6 cellular contexts compared by ENCODE assay signal in the genomic region with DNA sequence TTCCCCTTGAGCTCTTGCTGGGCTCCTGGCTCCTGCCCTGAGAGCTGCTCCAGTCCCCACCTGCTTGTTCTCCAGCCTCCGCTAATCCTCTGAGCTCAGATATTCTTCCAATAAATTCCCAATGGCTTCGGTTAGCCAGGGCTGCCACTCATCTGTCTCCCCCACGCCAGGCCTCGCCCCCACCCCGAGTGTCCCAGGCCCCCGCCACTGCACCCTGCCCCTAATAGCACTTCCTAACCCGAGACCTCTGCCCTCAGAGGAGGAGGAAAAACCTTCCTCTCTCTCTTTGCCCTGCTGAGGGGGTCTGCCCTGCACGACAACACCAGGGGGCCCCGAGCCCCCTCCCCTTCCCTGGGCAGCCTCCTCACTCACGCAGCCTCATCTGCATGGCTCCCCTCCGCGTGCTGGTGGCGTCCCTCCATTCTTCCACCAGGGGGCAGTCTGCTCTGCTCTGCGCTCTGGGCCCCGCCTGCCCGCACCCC. TPM values are rescaled to one million over a fixed set of nuclear protein-coding genes. Genes with fewer than 3 reads are reported as not detected.
DNase-seq lines count a peak whose midpoint lies in the region; ATAC-seq and TF ChIP-seq lines count a peak whose summit lies in the region.

No MANE protein-coding gene starts in this region.

- ATAC-seq in effector memory CD8-positive, alpha-beta T cell (replicated peaks), result peak; percentile 67

- H3K9me3 ChIP-seq in uterus, result no peaks in the 10 kb centered on the region

- H3K4me1 Mint-ChIP-seq in effector memory CD8-positive, alpha-beta T cell (ENCODE audit: low read depth in 2 of 2), result peaks cover 11 to 12% of the 10 kb centered on the region in 2 donors

- H3K27ac Mint-ChIP-seq in effector memory CD8-positive, alpha-beta T cell, result no peak overlapping the region

- no peak for TF ChIP-seq POLR2A in uterus (IDR thresholded peaks at IDR 0.05)

- TF ChIP-seq CTCF in uterus (IDR thresholded peaks at IDR 0.05), result peak in 2 of 4 experiments; percentile 10 to 40

- H3K27me3 ChIP-seq in uterus, result no peaks in the 10 kb centered on the region

- H3K4me3 Mint-ChIP-seq in effector memory CD8-positive, alpha-beta T cell, result no peak overlapping the region

- H3K27ac ChIP-seq in uterus, result no peak overlapping the region

- H3K36me3 Mint-ChIP-seq in effector memory CD8-positive, alpha-beta T cell (ENCODE audit: insufficient read depth), result peaks cover 7% of the 10 kb centered on the region

- DNase-seq in GDM1 (lab: John Stamatoyannopoulos, UW) (peak; percentile 19), OCI-M1 (lab: John Stamatoyannopoulos, UW) (peak; percentile 60), NCI-H2081 treated with DMSO at 0.1 percent for 48 hours (lab: John Stamatoyannopoulos, UW) (no peak), uterus (no peak)
- DNase-seq in effector memory CD8-positive, alpha-beta T cell, result peak; percentile 30 to 34 (median 33)
- DNase-seq in stimulated activated CD4-positive, alpha-beta T cell treated with anti-CD3 and anti-CD28 coated beads, Interleukin-12 subunit alpha, Interleukin-12 subunit beta, amount 100 ng/mL, for 48 hours (ENCODE audit: low read depth in 2 of 3, low spot score in 1 of 3), result peak in 2 of 3 donors; percentile 46 to 56

- no peaks in the 10 kb centered on the region for H3K4me1 ChIP-seq in uterus

- peaks cover 0 to 6% of the 10 kb centered on the region in 2 donors for H3K9me3 Mint-ChIP-seq in effector memory CD8-positive, alpha-beta T cell

- intact Hi-C loops in uterus (cut with DNase I; ENCODE audit: low total_unique reads), result no loop called here

- no peaks in the 10 kb centered on the region for H3K36me3 ChIP-seq in uterus

- no peak overlapping the region for H3K4me3 ChIP-seq in uterus

- H3K27me3 Mint-ChIP-seq in effector memory CD8-positive, alpha-beta T cell, result peaks cover 7 to 46% of the 10 kb centered on the region in 2 donors

RNA-seq across cellular contexts. Expression of a gene that starts 5.4 kb away (rescaled TPM):
- total RNA-seq in uterus, result not detected

RNA-seq across cellular contexts. Expression of a gene that starts 11.7 kb away (rescaled TPM):
- under 1 TPM in 1 of 4 donors, not detected in 3; 0.27 TPM for total RNA-seq in uterus

RNA-seq across cellular contexts. Expression of a gene that starts 21.4 kb away (rescaled TPM):
- 10 to 100 TPM in 3 of 4 donors, 1 to 10 TPM in 1; 3.5 to 48.9 (median 32.0) TPM for total RNA-seq in uterus

RNA-seq across cellular contexts. Expression of a gene that starts 21.4 kb away (rescaled TPM):
- total RNA-seq in uterus, result 100 to 1,000 TPM in 2 of 4 donors, 10 to 100 TPM in 1, 1 to 10 TPM in 1; 1.2 to 164 (median 89.7) TPM

RNA-seq across cellular contexts. Expression of a gene that starts 26.4 kb away (rescaled TPM):
- total RNA-seq in uterus, result 1 to 10 TPM in 2 of 4 donors, not detected in 2; 2.0 TPM

Comparison
In these comparisons a context has a peak if more than half of its experiments do, and no peak if none do; other contexts are left out.
1. DNase-seq: peak in GDM1 (single experiment), OCI-M1 (single experiment), effector memory CD8-positive, alpha-beta T cell (3 of 3) and stimulated activated CD4-positive, alpha-beta T cell treated with anti-CD3 and anti-CD28 coated beads, Interleukin-12 subunit alpha, Interleukin-12 subunit beta, amount 100 ng/mL, for 48 hours (2 of 3); none in NCI-H2081 treated with DMSO at 0.1 percent for 48 hours (single experiment) and uterus (0 of 2).